8 cellular contexts compared by ENCODE assay signal in the genomic region with DNA sequence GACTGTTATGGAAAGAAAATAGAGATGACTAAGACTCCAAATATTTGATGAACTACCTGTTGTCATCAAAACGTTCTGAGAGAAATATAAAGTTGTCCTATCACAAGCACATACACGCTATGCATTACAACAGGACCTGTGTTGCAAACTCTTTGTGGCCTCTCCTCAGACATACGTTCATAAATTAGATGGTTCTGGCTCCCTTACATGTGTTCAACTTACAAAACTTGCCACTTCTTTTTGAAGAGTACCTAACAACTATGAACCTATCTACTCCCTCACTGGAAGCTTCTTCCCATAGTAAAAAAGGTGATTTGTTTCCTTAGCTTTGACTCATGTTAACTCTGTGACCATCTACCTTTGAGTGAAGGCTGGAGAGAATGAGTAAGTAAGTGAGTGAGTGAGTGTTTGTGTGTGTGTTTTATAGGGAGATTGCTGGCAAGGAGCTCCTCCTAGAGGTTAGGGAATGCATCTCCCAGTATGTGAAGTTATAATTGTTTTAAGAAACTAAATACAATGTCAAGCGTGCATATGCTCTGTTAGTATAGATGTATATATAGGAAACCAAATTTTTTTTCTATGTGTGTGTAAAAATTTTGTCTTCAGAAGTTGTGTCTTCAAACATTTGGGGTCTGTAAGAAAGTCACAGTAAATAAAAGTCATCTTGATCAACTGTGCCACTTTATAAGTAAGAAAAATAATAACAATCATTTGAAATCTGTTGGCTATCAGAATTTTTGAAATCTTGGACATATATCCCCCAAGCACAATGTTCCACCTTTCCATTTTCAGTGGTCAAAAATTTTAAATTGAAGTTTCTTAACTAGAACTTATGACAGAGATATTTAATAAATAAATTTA.
DNase-seq lines count a peak whose midpoint lies in the region; ATAC-seq and TF ChIP-seq lines count a peak whose summit lies in the region.

No MANE protein-coding gene starts in this region.

- no peak overlapping the region for H3K9ac ChIP-seq in Karpas-422 (ENCODE audit: low read length)

- no peaks in the 10 kb centered on the region for H3K9me2 ChIP-seq in Karpas-422 (replicated peaks; ENCODE audit: insufficient read depth, low read length)

- DNase-seq in D341Med (ENCODE audit: low spot score) (peak; percentile 47), Karpas-422 (peak; percentile 72), SKM-1 treated with dmso at 0.1 percent for 144 hours (lab: John Stamatoyannopoulos, UW; ENCODE audit: unreplicated experiment) (peak; percentile 45), fibroblast of villous mesenchyme (ENCODE audit: low read depth) (peak; percentile 82), prostate gland (ENCODE audit: low spot score) (peak; percentile 31), cerebellar nuclear complex (lab: John Stamatoyannopoulos, UW) (no peak), T1000 (lab: John Stamatoyannopoulos, UW) (no peak)

- H3K79me2 ChIP-seq in Karpas-422 (ENCODE audit: low read length), result no peaks in the 10 kb centered on the region

- intact Hi-C loops in prostate gland (cut with DNase I), result loop anchor here (5.0 kb wide), 1 partner anchor 1549 kb away; a partner anchor contains a TSS

- no peak overlapping the region for H3K4me2 ChIP-seq in Karpas-422 (ENCODE audit: low read depth, low read length, poor library complexity, severe bottlenecking)

- H3K4me1 ChIP-seq in Karpas-422 (ENCODE audit: low read length), result no peaks in the 10 kb centered on the region
- no peaks in the 10 kb centered on the region for H3K4me1 ChIP-seq in prostate gland (replicated peaks)

- H3K4me3 ChIP-seq in Karpas-422 (ENCODE audit: low read length) (no peak overlapping the region), fibroblast of villous mesenchyme (ENCODE audit: low read depth, low read length) (no peak overlapping the region), prostate gland (no peak overlapping the region)

- TF ChIP-seq CTCF in fibroblast of villous mesenchyme (IDR thresholded peaks at IDR 0.05; ENCODE audit: insufficient read depth, low read depth, low read length), result peak; percentile 88
- peak; percentile 20 to 79 (median 55) for TF ChIP-seq CTCF in prostate gland (IDR thresholded peaks at IDR 0.05)

- no peaks in the 10 kb centered on the region for H3K36me3 ChIP-seq in Karpas-422 (ENCODE audit: insufficient read depth, low read length)
- H3K36me3 ChIP-seq in prostate gland, result no peaks in the 10 kb centered on the region

- H2AFZ ChIP-seq in Karpas-422 (ENCODE audit: low read length), result no peak overlapping the region

- no peaks in the 10 kb centered on the region for H4K20me1 ChIP-seq in Karpas-422 (ENCODE audit: insufficient read depth, low read depth, low read length)

- H3K27me3 ChIP-seq in Karpas-422 (ENCODE audit: low read length), result no peaks in the 10 kb centered on the region
- H3K27me3 ChIP-seq in prostate gland (replicated peaks; ENCODE audit: insufficient read depth), result no peaks in the 10 kb centered on the region

- ATAC-seq in GM19351 (IDR thresholded peaks at IDR 0.05; ENCODE audit: unreplicated experiment), result peak; percentile 84

- H3K27ac ChIP-seq in Karpas-422 (ENCODE audit: low read length), result no peak overlapping the region
- no peak overlapping the region for H3K27ac ChIP-seq in prostate gland

- 43% methylated on average over 4 of the region's 4 CpGs for WGBS in prostate gland

- TF ChIP-seq POLR2A in prostate gland (IDR thresholded peaks at IDR 0.05), result no peak

- no peaks in the 10 kb centered on the region for H3K9me3 ChIP-seq in Karpas-422 (ENCODE audit: low read length)
- H3K9me3 ChIP-seq in prostate gland, result no peaks in the 10 kb centered on the region

Comparison
In these comparisons a context has a peak if more than half of its experiments do, and no peak if none do; other contexts are left out.
1. DNase-seq: peak in D341Med (single experiment), Karpas-422 (single experiment), SKM-1 treated with dmso at 0.1 percent for 144 hours (single experiment), fibroblast of villous mesenchyme (single experiment) and prostate gland (single experiment); none in cerebellar nuclear complex (0 of 2) and T1000 (single experiment).